8 cellular contexts compared by ENCODE assay signal in genomic region chr11:36507824-36508489, GRCh38. TPM values are rescaled to one million over a fixed set of nuclear protein-coding genes. Genes with fewer than 3 reads are reported as not detected.
DNase-seq lines count a peak whose midpoint lies in the region; ATAC-seq and TF ChIP-seq lines count a peak whose summit lies in the region.

No MANE protein-coding gene starts in this region.

- ATAC-seq in activated B cell treated with CpG ODN at 0.5 μM for 24 hours (ENCODE audit: low read depth): no peak
- ATAC-seq in foreskin keratinocyte: no peak
- no peak for ATAC-seq in stimulated activated naive B cell treated with anti-CD40 and anti-IgM and Interleukin-4, amounts not matched to agents 10 μg/mL and 1 μg/mL and 100 μg/mL, for 72 hours (replicated peaks)
- no peak for ATAC-seq in HG02852 (IDR thresholded peaks at IDR 0.05; ENCODE audit: unreplicated experiment)

- peaks cover 30% of the 10 kb centered on the region for H3K4me1 ChIP-seq in foreskin keratinocyte

- no peaks in the 10 kb centered on the region for H3K27me3 ChIP-seq in foreskin keratinocyte

- peak overlapping the region; percentile 76 for H3K27ac ChIP-seq in foreskin keratinocyte

- CTCF ChIA-PET in activated B cell treated with CpG ODN at 0.5 μM for 24 hours (lab: Charles Lee): interaction anchor here (2.5 to 3.6 kb wide), 3 partner anchors 15 to 216 kb away, joined by 9 to 22 read pairs (median 19); no protein-coding TSS in a partner anchor

- peaks cover 23% of the 10 kb centered on the region for H3K4me1 Mint-ChIP-seq in activated CD4-positive, alpha-beta T cell treated with anti-CD3 and anti-CD28 coated beads, Interleukin-2, amount 10 ng/mL, durations not matched to agents 24 days and 14 days
- H3K4me1 Mint-ChIP-seq in activated B cell treated with CpG ODN at 0.5 μM for 24 hours: peaks cover 19% of the 10 kb centered on the region
- H3K4me1 Mint-ChIP-seq in stimulated activated naive B cell treated with anti-CD40 and anti-IgM and Interleukin-4, amounts not matched to agents 10 μg/mL and 1 μg/mL and 100 μg/mL, for 72 hours: peaks cover 16 to 42% of the 10 kb centered on the region in 2 donors

- DNase-seq in activated CD4-positive, alpha-beta T cell treated with anti-CD3 and anti-CD28 coated beads, Interleukin-2, amount 10 ng/mL, durations not matched to agents 24 days and 14 days: no peak
- DNase-seq in activated CD4-positive, alpha-beta T cell treated with anti-CD3 and anti-CD28 coated beads, Interleukin-2, amount 50 U/mL, for 4 hours: no peak
- DNase-seq in activated B cell treated with CpG ODN at 0.5 μM for 24 hours: no peak
- no peak for DNase-seq in foreskin keratinocyte
- no peak for DNase-seq in stimulated activated naive B cell treated with anti-CD40 and anti-IgM and Interleukin-4, amounts not matched to agents 10 μg/mL and 1 μg/mL and 100 μg/mL, for 72 hours
- no peak for DNase-seq in SIG-M5 treated with dmso at 0.1 percent for 504 hours (lab: John Stamatoyannopoulos, UW; ENCODE audit: unreplicated experiment)
- DNase-seq in NCI-H2227 (lab: John Stamatoyannopoulos, UW; ENCODE audit: unreplicated experiment): no peak

- H3K27me3 Mint-ChIP-seq in activated CD4-positive, alpha-beta T cell treated with anti-CD3 and anti-CD28 coated beads, Interleukin-2, amount 10 ng/mL, durations not matched to agents 24 days and 14 days: peaks cover 7% of the 10 kb centered on the region
- no peaks in the 10 kb centered on the region for H3K27me3 Mint-ChIP-seq in activated B cell treated with CpG ODN at 0.5 μM for 24 hours
- no peaks in the 10 kb centered on the region for H3K27me3 Mint-ChIP-seq in stimulated activated naive B cell treated with anti-CD40 and anti-IgM and Interleukin-4, amounts not matched to agents 10 μg/mL and 1 μg/mL and 100 μg/mL, for 72 hours

- no peaks in the 10 kb centered on the region for H3K9me3 Mint-ChIP-seq in activated CD4-positive, alpha-beta T cell treated with anti-CD3 and anti-CD28 coated beads, Interleukin-2, amount 10 ng/mL, durations not matched to agents 24 days and 14 days
- no peaks in the 10 kb centered on the region for H3K9me3 Mint-ChIP-seq in activated B cell treated with CpG ODN at 0.5 μM for 24 hours
- no peaks in the 10 kb centered on the region for H3K9me3 Mint-ChIP-seq in stimulated activated naive B cell treated with anti-CD40 and anti-IgM and Interleukin-4, amounts not matched to agents 10 μg/mL and 1 μg/mL and 100 μg/mL, for 72 hours

- POLR2A ChIA-PET in activated B cell treated with CpG ODN at 0.5 μM for 24 hours (lab: Charles Lee): no interaction called here

- H3K36me3 Mint-ChIP-seq in activated CD4-positive, alpha-beta T cell treated with anti-CD3 and anti-CD28 coated beads, Interleukin-2, amount 10 ng/mL, durations not matched to agents 24 days and 14 days (ENCODE audit: low read depth): peaks cover 6% of the 10 kb centered on the region
- H3K36me3 Mint-ChIP-seq in activated B cell treated with CpG ODN at 0.5 μM for 24 hours (ENCODE audit: low read depth): peaks cover 35% of the 10 kb centered on the region
- H3K36me3 Mint-ChIP-seq in stimulated activated naive B cell treated with anti-CD40 and anti-IgM and Interleukin-4, amounts not matched to agents 10 μg/mL and 1 μg/mL and 100 μg/mL, for 72 hours: peaks cover 15 to 16% of the 10 kb centered on the region in 2 donors

- peak overlapping the region; percentile 0 for H3K27ac Mint-ChIP-seq in activated CD4-positive, alpha-beta T cell treated with anti-CD3 and anti-CD28 coated beads, Interleukin-2, amount 10 ng/mL, durations not matched to agents 24 days and 14 days
- H3K27ac Mint-ChIP-seq in activated B cell treated with CpG ODN at 0.5 μM for 24 hours: peak overlapping the region; percentile 91
- H3K27ac Mint-ChIP-seq in stimulated activated naive B cell treated with anti-CD40 and anti-IgM and Interleukin-4, amounts not matched to agents 10 μg/mL and 1 μg/mL and 100 μg/mL, for 72 hours: no peak overlapping the region

- H3K4me3 Mint-ChIP-seq in activated CD4-positive, alpha-beta T cell treated with anti-CD3 and anti-CD28 coated beads, Interleukin-2, amount 10 ng/mL, durations not matched to agents 24 days and 14 days: peak overlapping the region; percentile 98
- peak overlapping the region; percentile 97 for H3K4me3 Mint-ChIP-seq in activated B cell treated with CpG ODN at 0.5 μM for 24 hours
- peak overlapping the region; percentile 43 to 46 for H3K4me3 Mint-ChIP-seq in stimulated activated naive B cell treated with anti-CD40 and anti-IgM and Interleukin-4, amounts not matched to agents 10 μg/mL and 1 μg/mL and 100 μg/mL, for 72 hours

- intact Hi-C loops in activated CD4-positive, alpha-beta T cell treated with anti-CD3 and anti-CD28 coated beads, Interleukin-2, amount 10 ng/mL, durations not matched to agents 24 days and 14 days (cut with micrococcal nuclease): loop anchor here (5.0 kb wide), 1 partner anchor 49 kb away; no protein-coding TSS in a partner anchor
- intact Hi-C loops in activated B cell treated with CpG ODN at 0.5 μM for 24 hours (cut with micrococcal nuclease): no loop called here

- TF ChIP-seq CTCF in activated B cell treated with CpG ODN at 0.5 μM for 24 hours (IDR thresholded peaks at IDR 0.05) (no peak), foreskin keratinocyte (conservative IDR thresholded peaks at IDR 0.05) (no peak)

RNA-seq across cellular contexts. Expression of gene TRAF6, which starts 2.1 kb away (rescaled TPM):
- 10.9 and 11.5 TPM in 2 replicates for total RNA-seq in activated CD4-positive, alpha-beta T cell treated with anti-CD3 and anti-CD28 coated beads, Interleukin-2, amount 10 ng/mL, durations not matched to agents 24 days and 14 days
- total RNA-seq in activated B cell treated with CpG ODN at 0.5 μM for 24 hours (16.9 and 19.3 TPM in 2 replicates), foreskin keratinocyte (11.2 and 12.4 TPM in 2 replicates)
- 3.4 and 3.8 TPM in 2 replicates for polyA plus RNA-seq in foreskin keratinocyte

RNA-seq across cellular contexts. Expression of gene RAG1, which starts 59.9 kb away (rescaled TPM):
- 0.14 TPM in 1 of 2 replicates, not detected in the other for total RNA-seq in activated CD4-positive, alpha-beta T cell treated with anti-CD3 and anti-CD28 coated beads, Interleukin-2, amount 10 ng/mL, durations not matched to agents 24 days and 14 days
- 0.10 and 0.24 TPM in 2 replicates for total RNA-seq in activated B cell treated with CpG ODN at 0.5 μM for 24 hours
- total RNA-seq in foreskin keratinocyte: 1.5 and 1.7 TPM in 2 replicates
- 0.37 and 0.46 TPM in 2 replicates for polyA plus RNA-seq in foreskin keratinocyte

Comparison
In these comparisons a context has a peak if more than half of its experiments do, and no peak if none do; other contexts are left out.
1. H3K4me3 Mint-ChIP-seq: peak in every context shown above with its lines; median percentile 98 in activated CD4-positive, alpha-beta T cell treated with anti-CD3 and anti-CD28 coated beads, Interleukin-2, amount 10 ng/mL, durations not matched to agents 24 days and 14 days; 97 in activated B cell treated with CpG ODN at 0.5 μM for 24 hours; 44 in stimulated activated naive B cell treated with anti-CD40 and anti-IgM and Interleukin-4, amounts not matched to agents 10 μg/mL and 1 μg/mL and 100 μg/mL, for 72 hours.